25 cellular contexts compared by ENCODE assay signal in genomic region chrX:115534383-115534782, GRCh38.
"Had no signal": no experiment of that assay in that cellular context is flagged by ENCODE, and none has a peak within 500 bp of the region (broad histone marks: within the 10 kb centered on the region; RNA-seq: fewer than 3 reads in every experiment).

No MANE protein-coding gene starts in this region.

- ATAC-seq: effector memory CD8-positive, alpha-beta T cell; esophagus mucosa; foreskin keratinocyte; gastrocnemius medialis; gastroesophageal sphincter; heart left ventricle; heart right ventricle had no signal

- H3K4me3 ChIP-seq: colonic mucosa, coronary artery, dorsolateral prefrontal cortex, esophagus muscularis mucosa, esophagus squamous epithelium, gastrocnemius medialis, gastroesophageal sphincter, heart left ventricle, heart right ventricle had no signal

- H3K27me3 ChIP-seq: colonic mucosa, foreskin keratinocyte, gastrocnemius medialis, gastroesophageal sphincter had no signal

- H3K4me1 ChIP-seq: colonic mucosa, esophagus muscularis mucosa, esophagus squamous epithelium, foreskin keratinocyte, gastrocnemius medialis, gastroesophageal sphincter, heart right ventricle had no signal

- H3K36me3 ChIP-seq: colonic mucosa, esophagus muscularis mucosa, esophagus squamous epithelium, gastrocnemius medialis, gastroesophageal sphincter, heart left ventricle, heart right ventricle had no signal

- H3K27ac ChIP-seq: colonic mucosa, coronary artery, dorsolateral prefrontal cortex, esophagus muscularis mucosa, esophagus squamous epithelium, foreskin keratinocyte, gastrocnemius medialis, gastroesophageal sphincter, heart left ventricle, heart right ventricle had no signal

- H3K9me3 ChIP-seq: colonic mucosa, esophagus muscularis mucosa, esophagus squamous epithelium, gastrocnemius medialis, gastroesophageal sphincter, heart left ventricle had no signal

- FAIRE-seq: endometrium, endothelial cell of umbilical vein had no signal

- DNase-seq: colonic mucosa; cortex of kidney; dermis blood vessel endothelial cell; dorsolateral prefrontal cortex; effector CD4-positive, alpha-beta T cell; effector CD8-positive, alpha-beta T cell; effector memory CD4-positive, alpha-beta T cell; effector memory CD8-positive, alpha-beta T cell; endodermal cell; erythroblast; esophagus squamous epithelium; foreskin fibroblast; foreskin keratinocyte; foreskin melanocyte; gastrocnemius medialis; glutamatergic neuron; head of caudate nucleus; heart left ventricle; heart right ventricle had no signal
